23 cellular contexts compared by ENCODE assay signal in the genomic region with DNA sequence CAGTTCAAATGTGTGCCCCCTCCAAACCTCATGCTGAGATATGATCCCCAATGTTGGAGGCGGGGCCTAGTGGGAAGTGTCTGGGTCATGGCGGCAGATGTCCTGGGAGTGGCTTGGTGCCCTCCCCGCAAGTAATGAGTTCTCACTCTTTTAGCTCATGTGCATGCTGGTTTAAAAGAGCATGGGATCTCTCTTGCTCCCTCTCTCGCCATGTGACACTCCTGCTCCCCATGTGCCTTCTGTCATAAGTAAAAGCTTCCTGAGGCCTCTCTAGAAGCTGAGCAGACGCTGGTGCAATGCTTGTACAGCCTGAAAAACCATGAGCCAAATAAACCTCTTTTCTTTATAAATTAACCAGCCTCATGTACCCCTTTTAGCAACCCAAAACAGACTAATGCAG.
DNase-seq lines count a peak whose midpoint lies in the region; ATAC-seq, FAIRE-seq and TF ChIP-seq lines count a peak whose summit lies in the region.
"Had no signal": no experiment of that assay in that cellular context is flagged by ENCODE, and none has a peak within 500 bp of the region (broad histone marks: within the 10 kb centered on the region; RNA-seq: fewer than 3 reads in every experiment).

No MANE protein-coding gene starts in this region.

- no peak overlapping the region for H3K9ac ChIP-seq in HepG2 (ENCODE audit: insufficient read depth, low read depth, low read length)

- no peaks in the 10 kb centered on the region for H3K9me3 ChIP-seq in HepG2 (ENCODE audit: low read length)
- H3K9me3 ChIP-seq in right lobe of liver: no peaks in the 10 kb centered on the region
- H3K9me3 ChIP-seq in psoas muscle: no peaks in the 10 kb centered on the region
- H3K9me3 ChIP-seq in esophagus squamous epithelium: no peaks in the 10 kb centered on the region
- H3K9me3 ChIP-seq: HAP-1 had no signal

- FAIRE-seq in HepG2 (lab: Jason Lieb, UNC): no peak
- FAIRE-seq: A204.1, HTR-8/SVneo, RCC 7860 had no signal

- DNase-seq in HepG2 (ENCODE audit: low spot score) (no peak), right lobe of liver (no peak), SK-N-DZ (ENCODE audit: low spot score) (peak; percentile 33), glutamatergic neuron (peak; percentile 33), psoas muscle (no peak), esophagus squamous epithelium (lab: John Stamatoyannopoulos, UW) (no peak), substantia nigra (lab: John Stamatoyannopoulos, UW) (no peak)
- DNase-seq: CD4-positive, alpha-beta T cell; DMS79; Kasumi-1; MM.1S; NCI-H1092; NCI-H1436 treated with DMSO at 0.1 percent for 48 hours; NCI-H2081 treated with DMSO at 0.1 percent for 48 hours; NCI-H226; NCI-H526 treated with DMSO at 0.1 percent for 48 hours had no signal

- TF ChIP-seq EP300 in HepG2 (IDR thresholded peaks at IDR 0.05; ENCODE audit: low read depth in 2 of 2, low read length in 2 of 2): no peak
- TF ChIP-seq EP300 in HepG2 (CRISPR knock-in tag; IDR thresholded peaks at IDR 0.05; ENCODE audit: borderline replicate concordance): no peak

- H3K27me3 ChIP-seq in HepG2 (ENCODE audit: control insufficient read depth in 1 of 2, insufficient read depth in 2 of 2, low read length in 2 of 2): no peaks in the 10 kb centered on the region
- no peaks in the 10 kb centered on the region for H3K27me3 ChIP-seq in right lobe of liver
- H3K27me3 ChIP-seq in psoas muscle (ENCODE audit: insufficient read depth in 3 of 3, low read length in 2 of 3): no peaks in the 10 kb centered on the region
- no peaks in the 10 kb centered on the region for H3K27me3 ChIP-seq in esophagus squamous epithelium

- H3K4me2 ChIP-seq in HepG2 (ENCODE audit: low read depth, low read length): no peak overlapping the region

- H3K4me3 ChIP-seq in HepG2 (replicated peaks in 1 of 3; ENCODE audit: insufficient read depth in 1 of 3, low read depth in 2 of 3, low read length in 3 of 3) (no peak overlapping the region), right lobe of liver (no peak overlapping the region), psoas muscle (no peak overlapping the region), esophagus squamous epithelium (no peak overlapping the region)
- H3K4me3 ChIP-seq: HAP-1 had no signal

- in situ Hi-C loops in HepG2 (cut with HindIII; ENCODE audit: extremely low pct_ligation_motif_present, low pct_unique_long_range_greater_than_20kb): no loop called here

- ATAC-seq in HepG2 (no peak), right lobe of liver (no peak), psoas muscle (peak in 3 of 4 donors; percentile 42 to 68 (median 46)), GM18873 (IDR thresholded peaks at IDR 0.05; ENCODE audit: low FRiP score, unreplicated experiment) (no peak)
- ATAC-seq: Right ventricle myocardium inferior had no signal

- H2AFZ ChIP-seq in HepG2 (ENCODE audit: low read length): no peak overlapping the region

- no peaks in the 10 kb centered on the region for H4K20me1 ChIP-seq in HepG2 (ENCODE audit: insufficient read depth, low read length)

- no peak overlapping the region for H3K27ac ChIP-seq in HepG2 (ENCODE audit: extremely low read length, insufficient read depth, low read length)
- no peak overlapping the region for H3K27ac ChIP-seq in right lobe of liver
- H3K27ac ChIP-seq in psoas muscle: no peak overlapping the region
- no peak overlapping the region for H3K27ac ChIP-seq in esophagus squamous epithelium
- H3K27ac ChIP-seq in substantia nigra (ENCODE audit: low read depth, low read length, poor library complexity, severe bottlenecking): no peak overlapping the region

- TF ChIP-seq POLR2A in HepG2 (IDR thresholded peaks at IDR 0.05; ENCODE audit: insufficient read depth in 1 of 2, low read depth in 2 of 2, low read length in 2 of 2) (no peak), right lobe of liver (IDR thresholded peaks at IDR 0.05) (no peak), esophagus squamous epithelium (IDR thresholded peaks at IDR 0.05) (no peak)

- no peaks in the 10 kb centered on the region for H3K36me3 ChIP-seq in HepG2 (replicated peaks in 1 of 2; ENCODE audit: control insufficient read depth in 1 of 2, insufficient read depth in 2 of 2, low read length in 2 of 2)
- H3K36me3 ChIP-seq in right lobe of liver: no peaks in the 10 kb centered on the region
- H3K36me3 ChIP-seq in psoas muscle (ENCODE audit: insufficient read depth in 1 of 2, low read depth in 1 of 2): no peaks in the 10 kb centered on the region
- no peaks in the 10 kb centered on the region for H3K36me3 ChIP-seq in esophagus squamous epithelium
- H3K36me3 ChIP-seq: HAP-1 had no signal

- no peaks in the 10 kb centered on the region for H3K79me2 ChIP-seq in HepG2 (ENCODE audit: insufficient read depth, low read length)

- intact Hi-C loops in HepG2 (cut with micrococcal nuclease; ENCODE audit: unreplicated experiment) (loop anchor here (5.0 kb wide), 1 partner anchor 562 kb away; no protein-coding TSS in a partner anchor), right lobe of liver (cut with DNase I) (no loop called here), psoas muscle (cut with DNase I) (no loop called here), esophagus squamous epithelium (cut with DNase I) (no loop called here)

- H3K4me3 Mint-ChIP-seq in glutamatergic neuron (ENCODE audit: unreplicated experiment): no peak overlapping the region
- H3K4me3 Mint-ChIP-seq: CD4-positive, alpha-beta T cell had no signal

- CTCF ChIA-PET in HepG2 (lab: Yijun Ruan, JAX; ENCODE audit: low intra/inter-chr PET ratio, low total read pairs): no interaction called here

- TF ChIP-seq RAD21 in HepG2 (CRISPR knock-in tag; IDR thresholded peaks at IDR 0.05): no peak

- no TSS peak for BruUV-seq in HepG2 (replicated peaks; lab: Mats Ljungman, UMichigan)

- WGBS in HepG2 (ENCODE audit: low lambda C conversion rate): 98% methylated on average over 5 of the region's 5 CpGs
- WGBS in right lobe of liver (ENCODE audit: insufficient coverage, low coverage, low lambda C conversion rate, missing lambda C conversion rate): 94% methylated on average over 5 of the region's 5 CpGs
- 83 to 98% (median 86%) methylated on average over 5 of the region's 5 CpGs for WGBS in psoas muscle, 3 donors
- 97 to 99% methylated on average over 5 of the region's 5 CpGs for WGBS in esophagus squamous epithelium, 2 donors

- peaks cover 1% of the 10 kb centered on the region for H3K27me3 Mint-ChIP-seq in glutamatergic neuron (ENCODE audit: unreplicated experiment)
- H3K27me3 Mint-ChIP-seq: CD4-positive, alpha-beta T cell; IgD-negative memory B cell had no signal

- POLR2A ChIA-PET in HepG2 (lab: Yijun Ruan, JAX): no interaction called here

- peaks cover 11% of the 10 kb centered on the region for H3K4me1 Mint-ChIP-seq in glutamatergic neuron (ENCODE audit: low read depth, unreplicated experiment)

- H3K4me1 ChIP-seq in HepG2 (ENCODE audit: insufficient read depth, low read length) (no peaks in the 10 kb centered on the region), right lobe of liver (no peaks in the 10 kb centered on the region), psoas muscle (peaks cover 12% of the 10 kb centered on the region), esophagus squamous epithelium (peaks cover 0 to 13% (median 4%) of the 10 kb centered on the region in 3 donors)

- no peaks in the 10 kb centered on the region for H3K9me3 Mint-ChIP-seq in glutamatergic neuron (ENCODE audit: unreplicated experiment)
- H3K9me3 Mint-ChIP-seq: CD4-positive, alpha-beta T cell; IgD-negative memory B cell had no signal

- peak overlapping the region; percentile 73 for H3K27ac Mint-ChIP-seq in glutamatergic neuron (ENCODE audit: unreplicated experiment)
- H3K27ac Mint-ChIP-seq: IgD-negative memory B cell had no signal

- TF ChIP-seq CTCF in HepG2 (CRISPR knock-in tag; IDR thresholded peaks at IDR 0.05): no peak
- TF ChIP-seq CTCF in right lobe of liver (IDR thresholded peaks at IDR 0.05): no peak
- no peak for TF ChIP-seq CTCF in glutamatergic neuron (IDR thresholded peaks at IDR 0.05; ENCODE audit: partially characterized antibody, unreplicated experiment)
- no peak for TF ChIP-seq CTCF in psoas muscle (IDR thresholded peaks at IDR 0.05)
- no peak for TF ChIP-seq CTCF in esophagus squamous epithelium (IDR thresholded peaks at IDR 0.05)

- H3K36me3 Mint-ChIP-seq in glutamatergic neuron (ENCODE audit: unreplicated experiment): no peaks in the 10 kb centered on the region

TF ChIP-seq in HepG2, 621 proteins besides CTCF, POLR2A, EP300 and RAD21:
- TF ChIP-seq CREB1 (IDR thresholded peaks at IDR 0.05) (no peak), CREB1 (CRISPR knock-in tag; IDR thresholded peaks at IDR 0.05) (no peak)
- TF ChIP-seq, protein P1, sequence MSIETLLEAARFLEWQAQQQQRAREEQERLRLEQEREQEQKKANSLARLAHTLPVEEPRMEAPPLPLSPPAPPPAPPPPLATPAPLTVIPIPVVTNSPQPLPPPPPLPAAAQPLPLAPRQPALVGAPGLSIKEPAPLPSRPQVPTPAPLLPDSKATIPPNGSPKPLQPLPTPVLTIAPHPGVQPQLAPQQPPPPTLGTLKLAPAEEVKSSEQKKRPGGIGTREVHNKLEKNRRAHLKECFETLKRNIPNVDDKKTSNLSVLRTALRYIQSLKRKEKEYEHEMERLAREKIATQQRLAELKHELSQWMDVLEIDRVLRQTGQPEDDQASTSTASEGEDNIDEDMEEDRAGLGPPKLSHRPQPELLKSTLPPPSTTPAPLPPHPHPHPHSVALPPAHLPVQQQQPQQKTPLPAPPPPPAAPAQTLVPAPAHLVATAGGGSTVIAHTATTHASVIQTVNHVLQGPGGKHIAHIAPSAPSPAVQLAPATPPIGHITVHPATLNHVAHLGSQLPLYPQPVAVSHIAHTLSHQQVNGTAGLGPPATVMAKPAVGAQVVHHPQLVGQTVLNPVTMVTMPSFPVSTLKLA (IDR thresholded peaks at IDR 0.05): peak; percentile 80
TF ChIP-seq in HepG2: peak in this region for 1.

Comparison
In these comparisons a context has a peak if more than half of its experiments do, and no peak if none do; other contexts are left out.
1. ATAC-seq: peak in psoas muscle (3 of 4); none in HepG2 (single experiment), right lobe of liver (0 of 4) and GM18873 (single experiment).
2. DNase-seq: peak in SK-N-DZ (single experiment) and glutamatergic neuron (single experiment); none in HepG2 (single experiment), right lobe of liver (0 of 3), psoas muscle (0 of 2), esophagus squamous epithelium (single experiment) and substantia nigra (0 of 49).